Comparison of ENCODE assay signal across 24 cellular contexts in the genomic region with DNA sequence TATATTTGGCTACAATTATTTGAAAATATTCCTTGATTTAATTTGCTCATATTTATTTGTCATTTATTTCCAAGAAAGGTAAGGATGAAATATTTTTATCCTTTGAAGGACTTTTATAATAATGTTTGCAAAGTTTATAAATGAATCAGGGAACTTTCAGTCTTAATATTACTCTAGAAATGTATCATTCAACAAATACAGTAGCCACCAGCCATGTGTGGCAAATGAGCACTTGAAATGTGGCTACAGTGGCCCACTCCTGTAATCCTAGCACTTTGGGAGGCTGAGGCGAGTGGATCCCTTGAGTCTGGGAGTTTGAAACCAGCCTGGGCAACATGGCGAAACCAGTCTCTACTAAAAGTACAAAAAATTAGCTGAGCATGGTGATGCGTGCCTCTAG. TPM values are rescaled to one million over a fixed set of nuclear protein-coding genes. Genes with fewer than 3 reads are reported as not detected.
DNase-seq lines count a peak whose midpoint lies in the region; ATAC-seq, FAIRE-seq and TF ChIP-seq lines count a peak whose summit lies in the region.
"Had no signal": no experiment of that assay in that cellular context is flagged by ENCODE, and none has a peak within 500 bp of the region (broad histone marks: within the 10 kb centered on the region; RNA-seq: fewer than 3 reads in every experiment).

No MANE protein-coding gene starts in this region.

- TF ChIP-seq CTCF in GM12878 (IDR thresholded peaks at IDR 0.05 in 2 of 3, conservative IDR thresholded peaks at IDR 0.05 in 1 of 3; ENCODE audit: control insufficient read depth in 2 of 3, extremely low read depth in 1 of 3, insufficient read depth in 1 of 3, low read depth in 3 of 3, low read length in 3 of 3): no peak

- 0% methylated on average over 3 of the region's 3 CpGs for WGBS in GM12878 (ENCODE audit: insufficient coverage, insufficient replicate concordance, low lambda C conversion rate, missing lambda C conversion rate)

- H3K27ac Mint-ChIP-seq in stimulated activated effector memory CD8-positive, alpha-beta T cell treated with anti-CD3 and anti-CD28 coated beads, Interleukin-12 subunit alpha, Interleukin-12 subunit beta, amount 100 ng/mL, for 72 hours: no peak overlapping the region
- H3K27ac Mint-ChIP-seq: CD14-positive monocyte; CD4-positive, alpha-beta T cell; HFFc6 had no signal

- H3K4me3 ChIP-seq in GM12878: no peak overlapping the region
- H3K4me3 ChIP-seq: A549; BLaER1 treated with 17β-estradiol and CSF1 and Interleukin-3, amounts not matched to agents 10 nM and 100 nM; HAP-1 had no signal

- H3K36me3 Mint-ChIP-seq in stimulated activated effector memory CD8-positive, alpha-beta T cell treated with anti-CD3 and anti-CD28 coated beads, Interleukin-12 subunit alpha, Interleukin-12 subunit beta, amount 100 ng/mL, for 72 hours: no peaks in the 10 kb centered on the region
- H3K36me3 Mint-ChIP-seq: CD14-positive monocyte had no signal

- CTCF ChIA-PET in GM12878 (lab: Yijun Ruan, JAX): no interaction called here

- no peaks in the 10 kb centered on the region for H3K79me2 ChIP-seq in GM12878 (ENCODE audit: control insufficient read depth, insufficient read depth, low read length)

- in situ Hi-C loops in GM12878 (cut with MboI): no loop called here

- H3K36me3 ChIP-seq in GM12878 (ENCODE audit: control insufficient read depth in 2 of 2, insufficient read depth in 2 of 2, low read length in 1 of 2): no peaks in the 10 kb centered on the region
- H3K36me3 ChIP-seq: BE2C; BLaER1 treated with 17β-estradiol and CSF1 and Interleukin-3, amounts not matched to agents 10 nM and 100 nM; HAP-1 had no signal

- no peak for TF ChIP-seq EP300 in GM12878 (IDR thresholded peaks at IDR 0.05; ENCODE audit: borderline replicate concordance in 1 of 2, control insufficient read depth in 1 of 2, low read depth in 2 of 2, low read length in 2 of 2)

- BruUV-seq in GM12878 (replicated peaks; lab: Mats Ljungman, UMichigan): no TSS peak

- H3K9ac ChIP-seq in GM12878 (ENCODE audit: control insufficient read depth, insufficient read depth, low read length): no peak overlapping the region
- H3K9ac ChIP-seq: BLaER1 treated with 17β-estradiol and CSF1 and Interleukin-3, amounts not matched to agents 10 nM and 100 nM had no signal

- no peaks in the 10 kb centered on the region for H4K20me1 ChIP-seq in GM12878 (ENCODE audit: control insufficient read depth, insufficient read depth)
- H4K20me1 ChIP-seq: BLaER1 treated with 17β-estradiol and CSF1 and Interleukin-3, amounts not matched to agents 10 nM and 100 nM had no signal

- no peaks in the 10 kb centered on the region; a peak in 1 of 4 replicates for H3K27me3 ChIP-seq in GM12878 (replicated peaks in 1 of 2; ENCODE audit: control insufficient read depth in 2 of 2, insufficient read depth in 2 of 2, low read length in 1 of 2)
- H3K27me3 ChIP-seq: BE2C; BLaER1 treated with 17β-estradiol and CSF1 and Interleukin-3, amounts not matched to agents 10 nM and 100 nM had no signal

- SMC1A ChIA-PET in GM12878 (lab: Charles Lee; ENCODE audit: uncharacterized antibody, unreplicated experiment): no interaction called here

- no peaks in the 10 kb centered on the region for H3K9me3 Mint-ChIP-seq in stimulated activated effector memory CD8-positive, alpha-beta T cell treated with anti-CD3 and anti-CD28 coated beads, Interleukin-12 subunit alpha, Interleukin-12 subunit beta, amount 100 ng/mL, for 72 hours
- H3K9me3 Mint-ChIP-seq: CD14-positive monocyte; CD4-positive, alpha-beta T cell; HFFc6 had no signal

- TF ChIP-seq POLR2A in GM12878 (IDR thresholded peaks at IDR 0.05; ENCODE audit: low read depth, low read length): no peak

- no peaks in the 10 kb centered on the region for H3K4me1 Mint-ChIP-seq in stimulated activated effector memory CD8-positive, alpha-beta T cell treated with anti-CD3 and anti-CD28 coated beads, Interleukin-12 subunit alpha, Interleukin-12 subunit beta, amount 100 ng/mL, for 72 hours
- H3K4me1 Mint-ChIP-seq: CD14-positive monocyte had no signal

- ATAC-seq in GM12878 (peak; percentile 64), HG02938 (IDR thresholded peaks at IDR 0.05; ENCODE audit: unreplicated experiment) (no peak), Right ventricle myocardium inferior (no peak)
- peak; percentile 57 for ATAC-seq in stimulated activated effector memory CD8-positive, alpha-beta T cell treated with anti-CD3 and anti-CD28 coated beads, Interleukin-12 subunit alpha, Interleukin-12 subunit beta, amount 100 ng/mL, for 72 hours
- ATAC-seq: A549 had no signal

- DNase-seq in HTR-8/SVneo (ENCODE audit: insufficient read length, low spot score) (no peak), GM12878 (ENCODE audit: low read depth, low spot score) (no peak), Right ventricle myocardium inferior (ENCODE audit: missing footprints) (no peak), DMS79 treated with DMSO at 0.1 percent for 48 hours (lab: John Stamatoyannopoulos, UW) (no peak)
- no peak for DNase-seq in stimulated activated effector memory CD8-positive, alpha-beta T cell treated with anti-CD3 and anti-CD28 coated beads, Interleukin-12 subunit alpha, Interleukin-12 subunit beta, amount 100 ng/mL, for 72 hours (ENCODE audit: low spot score in 2 of 2)
- DNase-seq: ACHN; AML-193; BE2C; Calu3; CD4-positive, alpha-beta T cell; COR-L47; DMS53; DND-41; GDM1; GOT3; HFFc6 had no signal

- FAIRE-seq in A204.1 (lab: Jason Lieb, UNC) (peak; percentile 6), HTR-8/SVneo (lab: Jason Lieb, UNC) (peak; percentile 78), GM12878 (lab: Jason Lieb, UNC) (no peak)
- FAIRE-seq: A549, GM12891, H54 had no signal

- H3K4me1 ChIP-seq in GM12878 (ENCODE audit: control insufficient read depth, insufficient read depth, low read length): peaks cover 3% of the 10 kb centered on the region; the same call in 1 of the 2 replicates
- H3K4me1 ChIP-seq: A549, BE2C, HAP-1 had no signal

- H3K27ac ChIP-seq in GM12878 (ENCODE audit: control insufficient read depth, insufficient read depth): no peak overlapping the region
- H3K27ac ChIP-seq: A549; BLaER1 treated with 17β-estradiol and CSF1 and Interleukin-3, amounts not matched to agents 10 nM and 100 nM had no signal

- no peak overlapping the region for H3K4me2 ChIP-seq in GM12878 (ENCODE audit: control insufficient read depth, insufficient read depth)
- H3K4me2 ChIP-seq: A549; BLaER1 treated with 17β-estradiol and CSF1 and Interleukin-3, amounts not matched to agents 10 nM and 100 nM had no signal

- POLR2A ChIA-PET in GM12878 (lab: Charles Lee): no interaction called here

- H3K4me3 Mint-ChIP-seq in stimulated activated effector memory CD8-positive, alpha-beta T cell treated with anti-CD3 and anti-CD28 coated beads, Interleukin-12 subunit alpha, Interleukin-12 subunit beta, amount 100 ng/mL, for 72 hours: no peak overlapping the region
- H3K4me3 Mint-ChIP-seq: CD14-positive monocyte; CD4-positive, alpha-beta T cell; HFFc6 had no signal

- RAD21 ChIA-PET in GM12878 (lab: Charles Lee; ENCODE audit: unreplicated experiment): no interaction called here

- no peaks in the 10 kb centered on the region for H3K9me3 ChIP-seq in GM12878 (replicated peaks; ENCODE audit: control insufficient read depth, insufficient read depth, low read length)
- H3K9me3 ChIP-seq: A549; BE2C; BLaER1 treated with 17β-estradiol and CSF1 and Interleukin-3, amounts not matched to agents 10 nM and 100 nM; HAP-1 had no signal

- no peak for TF ChIP-seq RAD21 in GM12878 (IDR thresholded peaks at IDR 0.05; ENCODE audit: insufficient read depth, low read depth, low read length)

- no peak overlapping the region for H2AFZ ChIP-seq in GM12878 (ENCODE audit: control insufficient read depth, low read depth, low read length)

- intact Hi-C loops in GM12878 (cut with micrococcal nuclease; ENCODE audit: unreplicated experiment) (no loop called here), Right ventricle myocardium inferior (cut with DNase I) (no loop called here)

RNA-seq across cellular contexts. Expression of gene PHF21A, which starts 20.3 kb away (rescaled TPM):
- 89.2 and 127 TPM in 2 replicates for total RNA-seq in GM12878 (2013; cell fraction: nucleolus; rRNA removed)
- total RNA-seq in GM12878 (2014; rRNA removed) (9.6 and 12.2 TPM in 2 replicates), GM12878 (2014; rRNA removed; fragmentation: Illumina TruSeq; extraction: Trizol) (10.4 and 11.7 TPM in 2 replicates), GM12878 (2021) (29.2 and 31.6 TPM in 2 replicates), Right ventricle myocardium inferior (35.4 TPM)
- polyA plus RNA-seq in GM12878 (2011; ENCODE audit: low read depth): 13.7 TPM
- polyA plus RNA-seq in GM12878 (2011; rRNA removed) (25.0 and 37.2 TPM in 2 replicates), GM12878 (2014; fragmentation: Illumina TruSeq; extraction: Trizol) (32.9 and 34.0 TPM in 2 replicates), GM12878 (2014; fragmentation: Nextera tagmentation; extraction: Ambion mirVana) (1 to 10 TPM; 2.6 to 2.7 TPM), GM12878 (2014; rRNA removed) (14.9 and 21.2 TPM in 2 replicates), GM12878 (2016; fragmentation: Nextera tagmentation; extraction: Ambion mirVana) (10 to 100 TPM; 17.1 to 19.7 TPM)
- polyA plus RNA-seq in GM12878 (2011; cell fraction: cytosol; rRNA removed): 16.1 and 18.9 TPM in 2 replicates
- polyA plus RNA-seq in GM12878 (2011; cell fraction: nucleus; rRNA removed): 57.1 and 57.6 TPM in 2 replicates
- 28.1 and 32.6 TPM in 2 replicates for polyA plus RNA-seq in GM12878 (2012)
- polyA minus RNA-seq in GM12878 (2011; rRNA and poly(A)+ RNA removed): 26.6 and 33.1 TPM in 2 replicates
- polyA minus RNA-seq in GM12878 (2011; cell fraction: cytosol; rRNA and poly(A)+ RNA removed): 9.1 and 13.5 TPM in 2 replicates
- 24.1 and 42.1 TPM in 2 replicates for polyA minus RNA-seq in GM12878 (2011; cell fraction: nucleus; rRNA and poly(A)+ RNA removed)

Comparison
In these comparisons a context has a peak if more than half of its experiments do, and no peak if none do; other contexts are left out.
1. ATAC-seq: peak in GM12878 (single experiment) and stimulated activated effector memory CD8-positive, alpha-beta T cell treated with anti-CD3 and anti-CD28 coated beads, Interleukin-12 subunit alpha, Interleukin-12 subunit beta, amount 100 ng/mL, for 72 hours (single experiment); none in HG02938 (single experiment) and Right ventricle myocardium inferior (single experiment).